In the genomic region with DNA sequence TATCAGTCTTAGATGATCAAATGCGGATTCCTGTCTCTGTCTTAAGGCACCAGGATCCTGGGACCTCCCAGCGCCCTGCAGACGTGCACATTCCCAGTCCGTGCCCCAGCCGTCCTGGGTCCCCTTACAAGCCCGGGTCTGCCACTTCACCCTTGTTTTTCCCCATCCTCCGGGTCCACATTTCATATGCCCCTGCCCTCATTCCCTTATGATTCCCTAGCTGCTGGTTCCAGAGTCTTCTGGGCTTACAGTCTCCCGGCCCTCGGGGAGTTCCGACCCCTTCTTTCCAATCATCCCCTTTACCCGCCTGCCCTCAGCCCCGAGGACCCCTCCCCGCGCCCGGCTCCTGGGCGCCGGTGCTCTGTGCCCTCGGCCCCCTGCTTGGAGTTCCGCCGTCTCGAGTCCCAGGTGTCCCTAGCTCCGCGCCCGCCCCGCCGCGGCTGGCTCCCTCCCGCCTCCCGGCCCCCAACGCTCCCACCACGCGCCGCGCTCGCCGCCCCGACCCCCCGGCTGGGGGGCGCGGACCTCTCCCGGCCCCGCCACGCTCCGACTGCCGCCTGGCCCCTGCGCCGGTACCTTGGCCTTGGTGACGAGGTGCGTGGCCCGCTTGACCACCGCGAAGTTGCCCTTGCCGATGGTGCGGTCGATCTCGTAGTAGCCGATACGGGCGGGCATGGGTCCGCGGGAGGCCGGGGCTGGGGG, we compare ENCODE assay signal across 8 cellular contexts. TPM values are rescaled to one million over a fixed set of nuclear protein-coding genes. Genes with fewer than 3 reads are reported as not detected.
DNase-seq lines count a peak whose midpoint lies in the region; ATAC-seq, FAIRE-seq and TF ChIP-seq lines count a peak whose summit lies in the region.

No MANE protein-coding gene starts in this region.

- H3K9ac ChIP-seq in mucosa of stomach (ENCODE audit: low read length) = peak overlapping the region; percentile 82

- TF ChIP-seq CTCF in endothelial cell (IDR thresholded peaks at IDR 0.05; ENCODE audit: unreplicated experiment) (no peak), thoracic aorta (IDR thresholded peaks at IDR 0.05) (no peak), D721Med (IDR thresholded peaks at IDR 0.05; ENCODE audit: insufficient read depth, missing control alignments) (no peak)

- peaks cover 50% of the 10 kb centered on the region for H3K4me1 Mint-ChIP-seq in activated CD4-positive, alpha-beta memory T cell treated with anti-CD3 and anti-CD28 coated beads for 36 hours (ENCODE audit: low read depth)
- H3K4me1 Mint-ChIP-seq in endothelial cell (ENCODE audit: unreplicated experiment) = peaks cover 32% of the 10 kb centered on the region

- no peaks in the 10 kb centered on the region for H3K9me3 Mint-ChIP-seq in activated CD4-positive, alpha-beta memory T cell treated with anti-CD3 and anti-CD28 coated beads for 36 hours
- H3K9me3 Mint-ChIP-seq in endothelial cell (ENCODE audit: unreplicated experiment) = no peaks in the 10 kb centered on the region

- FAIRE-seq in D721Med (lab: Jason Lieb, UNC) = no peak

- H3K27me3 ChIP-seq in mucosa of stomach (ENCODE audit: control insufficient read depth, insufficient read depth, low read length) = no peaks in the 10 kb centered on the region
- H3K27me3 ChIP-seq in thoracic aorta (replicated peaks; ENCODE audit: insufficient read depth) = no peaks in the 10 kb centered on the region

- H3K27me3 Mint-ChIP-seq in activated CD4-positive, alpha-beta memory T cell treated with anti-CD3 and anti-CD28 coated beads for 36 hours = no peaks in the 10 kb centered on the region
- H3K27me3 Mint-ChIP-seq in endothelial cell (ENCODE audit: unreplicated experiment) = peaks cover 3% of the 10 kb centered on the region

- no peaks in the 10 kb centered on the region for H3K36me3 ChIP-seq in mucosa of stomach (ENCODE audit: control insufficient read depth, insufficient read depth, low read length)
- H3K36me3 ChIP-seq in thoracic aorta = no peaks in the 10 kb centered on the region

- peak; percentile 19 for ATAC-seq in GM21576 (IDR thresholded peaks at IDR 0.05; ENCODE audit: unreplicated experiment)
- ATAC-seq in thoracic aorta (ENCODE audit: insufficient number of reproducible peaks, low FRiP score, low read depth) = peak; percentile 7

- peak overlapping the region; percentile 88 for H3K4me3 Mint-ChIP-seq in activated CD4-positive, alpha-beta memory T cell treated with anti-CD3 and anti-CD28 coated beads for 36 hours
- peak overlapping the region; percentile 94 for H3K4me3 Mint-ChIP-seq in endothelial cell (ENCODE audit: unreplicated experiment)

- H3K27ac Mint-ChIP-seq in activated CD4-positive, alpha-beta memory T cell treated with anti-CD3 and anti-CD28 coated beads for 36 hours = peak overlapping the region; percentile 87
- peak overlapping the region; percentile 94 for H3K27ac Mint-ChIP-seq in endothelial cell (ENCODE audit: unreplicated experiment)

- CTCF ChIA-PET in activated CD4-positive, alpha-beta memory T cell treated with anti-CD3 and anti-CD28 coated beads for 36 hours (lab: Charles Lee) = interaction anchor here (1.0 to 11.0 kb wide), 11 partner anchors 24 to 308 kb away, joined by 3 to 147 read pairs (median 5); partner anchors contain the start of genes APOA5 and ZPR1

- intact Hi-C loops in activated CD4-positive, alpha-beta memory T cell treated with anti-CD3 and anti-CD28 coated beads for 36 hours (cut with micrococcal nuclease) = loop anchor here (1.0 to 5.0 kb wide), 4 partner anchors 111 to 325 kb away; partner anchors contain the start of genes BUD13 and ZPR1

- H3K27ac ChIP-seq in thoracic aorta = peak overlapping the region; percentile 90 to 97

- H3K36me3 Mint-ChIP-seq in activated CD4-positive, alpha-beta memory T cell treated with anti-CD3 and anti-CD28 coated beads for 36 hours = no peaks in the 10 kb centered on the region
- no peaks in the 10 kb centered on the region for H3K36me3 Mint-ChIP-seq in endothelial cell (ENCODE audit: low read depth, unreplicated experiment)

- H3K4me1 ChIP-seq in mucosa of stomach (ENCODE audit: control insufficient read depth, insufficient read depth, low read length) = peaks cover 24% of the 10 kb centered on the region
- peaks cover 28 to 58% of the 10 kb centered on the region in 2 donors for H3K4me1 ChIP-seq in thoracic aorta (ENCODE audit: control insufficient read depth in 1 of 2, low read depth in 2 of 2)

- POLR2A ChIA-PET in activated CD4-positive, alpha-beta memory T cell treated with anti-CD3 and anti-CD28 coated beads for 36 hours (lab: Charles Lee) = interaction anchor here (0.6 to 3.1 kb wide), 25 partner anchors 11 to 310 kb away, joined by 3 to 20 read pairs (median 5); partner anchors contain the start of gene SIDT2

- DNase-seq in ELR (ENCODE audit: low read depth) (peak; percentile 45), endothelial cell (ENCODE audit: low spot score) (peak; percentile 50), thoracic aorta (ENCODE audit: low spot score) (no peak), D721Med (ENCODE audit: insufficient read length, low spot score) (no peak)
- no peak for DNase-seq in Jurkat, Clone E6-1 (ENCODE audit: low read depth, low spot score)
- peak; percentile 44 for DNase-seq in activated CD4-positive, alpha-beta memory T cell treated with anti-CD3 and anti-CD28 coated beads for 36 hours

- H3K4me3 ChIP-seq in Jurkat, Clone E6-1 (ENCODE audit: low read length) = peak overlapping the region; percentile 75
- H3K4me3 ChIP-seq in mucosa of stomach (ENCODE audit: low read length) = peak overlapping the region; percentile 61
- peak overlapping the region; percentile 85 for H3K4me3 ChIP-seq in thoracic aorta

- H3K9me3 ChIP-seq in mucosa of stomach (ENCODE audit: control insufficient read depth, low read length) (no peaks in the 10 kb centered on the region), thoracic aorta (no peaks in the 10 kb centered on the region)

RNA-seq across cellular contexts. Expression of gene SIK3, which starts 0.5 kb away (rescaled TPM):
- polyA plus RNA-seq in Jurkat, Clone E6-1 (2012; ENCODE audit: insufficient read depth, insufficient read length) = 14.3 TPM
- 10 to 100 TPM; 26.1 to 26.2 TPM for total RNA-seq in activated CD4-positive, alpha-beta memory T cell treated with anti-CD3 and anti-CD28 coated beads for 36 hours
- 29.4 TPM for total RNA-seq in endothelial cell (ENCODE audit: unreplicated experiment)
- total RNA-seq in thoracic aorta = 10 to 100 TPM; 32.9 to 53.7 TPM

RNA-seq across cellular contexts. Expression of gene PAFAH1B2, which starts 46.4 kb away (rescaled TPM):
- 16.4 TPM for polyA plus RNA-seq in Jurkat, Clone E6-1 (2012; ENCODE audit: insufficient read depth, insufficient read length)
- total RNA-seq in activated CD4-positive, alpha-beta memory T cell treated with anti-CD3 and anti-CD28 coated beads for 36 hours = 10 to 100 TPM; 61.3 to 61.5 TPM
- 87.4 TPM for total RNA-seq in endothelial cell (ENCODE audit: unreplicated experiment)
- total RNA-seq in thoracic aorta = 10 to 100 TPM; 66.3 to 75.8 TPM

Comparison
In these comparisons a context has a peak if more than half of its experiments do, and no peak if none do; other contexts are left out.
1. DNase-seq: peak in ELR (single experiment), activated CD4-positive, alpha-beta memory T cell treated with anti-CD3 and anti-CD28 coated beads for 36 hours (single experiment) and endothelial cell (single experiment); none in Jurkat, Clone E6-1 (single experiment), thoracic aorta (single experiment) and D721Med (single experiment).
2. Peak in every context shown above with its lines, with median percentiles within 50 percentile points of each other: H3K4me3 ChIP-seq.